ENCODE assay signal across 13 cellular contexts in genomic region chr6:151001387-151002063, GRCh38.
DNase-seq lines count a peak whose midpoint lies in the region; ATAC-seq, FAIRE-seq and TF ChIP-seq lines count a peak whose summit lies in the region.
"Had no signal": no experiment of that assay in that cellular context is flagged by ENCODE, and none has a peak within 500 bp of the region (broad histone marks: within the 10 kb centered on the region; RNA-seq: fewer than 3 reads in every experiment).

No MANE protein-coding gene starts in this region.

- H3K27me3 ChIP-seq in K562 (ENCODE audit: control insufficient read depth in 2 of 2, insufficient read depth in 2 of 2, low read length in 2 of 2) (no peaks in the 10 kb centered on the region), brain microvascular endothelial cell (replicated peaks) (no peaks in the 10 kb centered on the region), heart right ventricle (no peaks in the 10 kb centered on the region)
- H3K27me3 ChIP-seq: sigmoid colon, vagina had no signal

- H3K4me1 ChIP-seq in K562 (replicated peaks in 1 of 2; ENCODE audit: control insufficient read depth in 2 of 2, insufficient read depth in 2 of 2, low read length in 2 of 2) (no peaks in the 10 kb centered on the region; a peak in 1 of 5 replicates), heart right ventricle (peaks cover 0 to 39% (median 10%) of the 10 kb centered on the region in 9 donors)

- H3K36me3 ChIP-seq in K562 (ENCODE audit: control insufficient read depth, insufficient read depth, low read length) (peaks cover 2% of the 10 kb centered on the region; the same call in 1 of the 3 replicates), brain microvascular endothelial cell (replicated peaks) (no peaks in the 10 kb centered on the region), heart right ventricle (no peaks in the 10 kb centered on the region)
- H3K36me3 ChIP-seq: sigmoid colon, vagina had no signal

- H3K9me3 ChIP-seq in K562 (replicated peaks; ENCODE audit: control insufficient read depth, insufficient read depth, low read depth, low read length) (no peaks in the 10 kb centered on the region), heart right ventricle (no peaks in the 10 kb centered on the region)
- H3K9me3 ChIP-seq: sigmoid colon, vagina had no signal

- WGBS in K562 (ENCODE audit: insufficient coverage, low coverage, missing lambda C conversion rate), result 92% methylated on average over 5 of the region's 5 CpGs
- 90 to 93% methylated on average over 5 of the region's 5 CpGs for WGBS in heart right ventricle, 2 donors

- TF ChIP-seq EP300 in K562 (IDR thresholded peaks at IDR 0.05; ENCODE audit: low read length), result no peak

- H4K20me1 ChIP-seq in K562 (replicated peaks; ENCODE audit: control insufficient read depth, insufficient read depth, low read length), result no peaks in the 10 kb centered on the region; the same call in 1 of the 2 replicates

- intact Hi-C loops in K562 (cut with micrococcal nuclease) (loop anchor here (10.0 kb wide), 1 partner anchor 177 kb away; no protein-coding TSS in a partner anchor), sciatic nerve (cut with DNase I) (loop anchor here (10.0 kb wide), 1 partner anchor 97 kb away; no protein-coding TSS in a partner anchor), heart right ventricle (cut with DNase I) (loop anchor here in 2 of 10 donors (10.0 kb wide), 1 partner anchor 107 kb away; no protein-coding TSS in a partner anchor)

- no peaks in the 10 kb centered on the region for H3K79me2 ChIP-seq in K562 (ENCODE audit: control insufficient read depth, insufficient read depth, low read length)

- DNase-seq in K562 (ENCODE audit: extremely low read depth in 1 of 4, low spot score in 3 of 4) (no peak), sciatic nerve (ENCODE audit: low spot score) (no peak), brain microvascular endothelial cell (no peak), heart right ventricle (no peak), frontal cortex (ENCODE audit: low spot score in 2 of 2) (no peak)
- DNase-seq: hippocampal formation, NCI-H146, sigmoid colon had no signal

- peak; percentile 92 for ATAC-seq in GM18858 (IDR thresholded peaks at IDR 0.05; ENCODE audit: unreplicated experiment)
- peak; percentile 73 for ATAC-seq in GM21381 (IDR thresholded peaks at IDR 0.05; ENCODE audit: unreplicated experiment)
- peak; percentile 68 for ATAC-seq in HG03064 (IDR thresholded peaks at IDR 0.05; ENCODE audit: low read depth, unreplicated experiment)
- ATAC-seq in K562, result no peak
- ATAC-seq in sciatic nerve, result no peak
- ATAC-seq in heart right ventricle, result no peak

- no peak for TF ChIP-seq RAD21 in K562 (CRISPR knock-in tag; conservative IDR thresholded peaks at IDR 0.05 in 1 of 2, IDR thresholded peaks at IDR 0.05 in 1 of 2)

- H3K9me1 ChIP-seq in K562 (ENCODE audit: control insufficient read depth, insufficient read depth, low read length), result no peaks in the 10 kb centered on the region

- POLR2A ChIA-PET in K562 (lab: Yijun Ruan, JAX), result interaction anchor here (0.6 to 1.4 kb wide), 2 partner anchors 106 to 169 kb away, joined by 3 read pairs; no protein-coding TSS in a partner anchor

- FAIRE-seq in K562 (lab: Jason Lieb, UNC) (no peak), frontal cortex (lab: Jason Lieb, UNC) (no peak)

- TF ChIP-seq CTCF in K562 (IDR thresholded peaks at IDR 0.05 in 2 of 3, conservative IDR thresholded peaks at IDR 0.05 in 1 of 3; ENCODE audit: insufficient read depth in 2 of 3, low read depth in 1 of 3, low read length in 3 of 3), result no peak
- TF ChIP-seq CTCF in brain microvascular endothelial cell (IDR thresholded peaks at IDR 0.05; ENCODE audit: low read depth, low read length, missing control alignments), result no peak
- no peak for TF ChIP-seq CTCF in heart right ventricle (IDR thresholded peaks at IDR 0.05)

- no peak overlapping the region for H2AFZ ChIP-seq in K562 (ENCODE audit: low read depth, low read length)

- CTCF ChIA-PET in K562 (lab: Yijun Ruan, JAX; ENCODE audit: low intra/inter-chr PET ratio), result no interaction called here

- H3K27ac ChIP-seq in K562 (ENCODE audit: extremely low read depth, low read depth, low read length), result no peak overlapping the region
- H3K27ac ChIP-seq in brain microvascular endothelial cell, result no peak overlapping the region
- no peak overlapping the region for H3K27ac ChIP-seq in heart right ventricle
- H3K27ac ChIP-seq: RWPE1, vagina had no signal

- H3K4me3 ChIP-seq in K562, result no peak overlapping the region
- no peak overlapping the region for H3K4me3 ChIP-seq in brain microvascular endothelial cell (ENCODE audit: low read depth, low read length)
- H3K4me3 ChIP-seq in heart right ventricle, result no peak overlapping the region
- H3K4me3 ChIP-seq: sigmoid colon, vagina had no signal

- in situ Hi-C loops in K562 (cut with MboI) (no loop called here), brain microvascular endothelial cell (cut with HindIII; ENCODE audit: low pct_ligation_motif_present, low sequenced_read_pairs) (no loop called here)

- BruUV-seq in K562 (replicated peaks; lab: Mats Ljungman, UMichigan), result no TSS peak

- H3K4me2 ChIP-seq in K562 (ENCODE audit: insufficient read depth, low read length), result no peak overlapping the region

- TF ChIP-seq POLR2A in K562 (conservative IDR thresholded peaks at IDR 0.05), result no peak

- no peak overlapping the region for H3K9ac ChIP-seq in K562 (ENCODE audit: insufficient read depth in 1 of 2, low read depth in 2 of 2, low read length in 2 of 2)

TF ChIP-seq in K562, 482 proteins besides CTCF, POLR2A, EP300 and RAD21:
- TF ChIP-seq COPS2 (conservative IDR thresholded peaks at IDR 0.05), result no peak
- TF ChIP-seq PTRF (tag; IDR thresholded peaks at IDR 0.05), result 0 out of 2 replicates have a peak, but pooled peaks have one; percentile 8

Comparison
In these comparisons a context has a peak if more than half of its experiments do, and no peak if none do; other contexts are left out.
1. ATAC-seq: peak in GM18858 (single experiment), GM21381 (single experiment) and HG03064 (single experiment); none in K562 (single experiment), sciatic nerve (single experiment) and heart right ventricle (0 of 8).